15 cellular contexts compared by ENCODE assay signal in genomic region chr17:66747561-66748275, GRCh38.
DNase-seq lines count a peak whose midpoint lies in the region; ATAC-seq and TF ChIP-seq lines count a peak whose summit lies in the region.
"Had no signal": no experiment of that assay in that cellular context is flagged by ENCODE, and none has a peak within 500 bp of the region (broad histone marks: within the 10 kb centered on the region; RNA-seq: fewer than 3 reads in every experiment).

No MANE protein-coding gene starts in this region.

- H3K27me3 ChIP-seq in GM23248 (replicated peaks; ENCODE audit: insufficient read depth) (no peaks in the 10 kb centered on the region), sigmoid colon (no peaks in the 10 kb centered on the region), stomach (no peaks in the 10 kb centered on the region), heart left ventricle (no peaks in the 10 kb centered on the region)
- H3K27me3 ChIP-seq: suprapubic skin had no signal

- 63% methylated on average over 17 of the region's 17 CpGs for WGBS in GM23248 (ENCODE audit: low coverage in 1 of 2, low lambda C conversion rate in 2 of 2, missing lambda C conversion rate in 2 of 2), 2 experiments
- 90 to 93% methylated on average over 17 of the region's 17 CpGs for WGBS in sigmoid colon, 2 donors
- 88 to 91% (median 89%) methylated on average over 17 of the region's 17 CpGs for WGBS in stomach, 5 donors
- 76 to 86% (median 85%) methylated on average over 16 to 17 of the region's 17 CpGs for whole genome bisulfite sequencing in heart left ventricle, 4 donors

- TF ChIP-seq EP300 in sigmoid colon (IDR thresholded peaks at IDR 0.05) (no peak), stomach (IDR thresholded peaks at IDR 0.05) (no peak)

- no peaks in the 10 kb centered on the region for H3K9me3 ChIP-seq in GM23248 (ENCODE audit: low read depth)
- H3K9me3 ChIP-seq in sigmoid colon: no peaks in the 10 kb centered on the region
- H3K9me3 ChIP-seq in stomach: no peaks in the 10 kb centered on the region
- no peaks in the 10 kb centered on the region for H3K9me3 ChIP-seq in heart left ventricle
- H3K9me3 ChIP-seq: left ventricle myocardium inferior, suprapubic skin had no signal

- TF ChIP-seq CTCF in choroid plexus epithelial cell (conservative IDR thresholded peaks at IDR 0.05; ENCODE audit: low read depth, low read length) (no peak), sigmoid colon (IDR thresholded peaks at IDR 0.05) (no peak), stomach (IDR thresholded peaks at IDR 0.05) (no peak), heart left ventricle (IDR thresholded peaks at IDR 0.05) (no peak)

- no peaks in the 10 kb centered on the region for H4K20me1 ChIP-seq in GM23248 (ENCODE audit: insufficient read depth)

- no peaks in the 10 kb centered on the region for H3K79me2 ChIP-seq in GM23248 (ENCODE audit: insufficient read depth)

- intact Hi-C loops in sigmoid colon (cut with DNase I) (no loop called here), stomach (cut with DNase I; ENCODE audit: low total_unique reads) (no loop called here), heart left ventricle (cut with DNase I) (no loop called here)

- DNase-seq in GM23248 (peak; percentile 94), NCI-H82 (lab: John Stamatoyannopoulos, UW) (peak; percentile 64), choroid plexus epithelial cell (ENCODE audit: low read depth) (peak; percentile 77), sigmoid colon (peak; percentile 33), SHP77 treated with DMSO at 0.1 percent for 48 hours (lab: John Stamatoyannopoulos, UW) (no peak), stomach (no peak), heart left ventricle (no peak), SIG-M5 treated with dmso at 0.1 percent for 504 hours (lab: John Stamatoyannopoulos, UW; ENCODE audit: unreplicated experiment) (no peak)
- DNase-seq: activated T-cell treated with anti-CD3 and anti-CD28 coated beads, Interleukin-2, amount 50 U/mL, for 4 hours; Calu3; effector memory CD4-positive, alpha-beta T cell; hippocampal formation; left ventricle myocardium inferior; NCI-H187 treated with DMSO at 0.1 percent for 48 hours had no signal

- in situ Hi-C loops in GM23248 (cut with MboI): no loop called here

- no peak for TF ChIP-seq POLR2A in sigmoid colon (IDR thresholded peaks at IDR 0.05)
- no peak for TF ChIP-seq POLR2A in stomach (IDR thresholded peaks at IDR 0.05)
- TF ChIP-seq POLR2A in heart left ventricle (IDR thresholded peaks at IDR 0.05): no peak

- no peak for ATAC-seq in heart left ventricle
- ATAC-seq: activated T-cell treated with anti-CD3 and anti-CD28 coated beads, Interleukin-2, amount 50 U/mL, for 4 hours had no signal

- H3K4me3 ChIP-seq in GM23248: no peak overlapping the region
- H3K4me3 ChIP-seq in choroid plexus epithelial cell (ENCODE audit: low read depth, low read length): no peak overlapping the region
- H3K4me3 ChIP-seq in sigmoid colon: no peak overlapping the region
- no peak overlapping the region for H3K4me3 ChIP-seq in stomach
- no peak overlapping the region for H3K4me3 ChIP-seq in heart left ventricle
- H3K4me3 ChIP-seq: left ventricle myocardium inferior, suprapubic skin had no signal

- H3F3A ChIP-seq in GM23248 (ENCODE audit: insufficient read depth): peaks cover 6% of the 10 kb centered on the region; the same call in 1 of the 2 replicates

- no peak overlapping the region for H2AFZ ChIP-seq in GM23248

- H3K9me2 ChIP-seq in GM23248 (ENCODE audit: insufficient read depth): no peaks in the 10 kb centered on the region

- H3K4me1 ChIP-seq in GM23248 (ENCODE audit: insufficient read depth) (peaks cover 10% of the 10 kb centered on the region; the same call in 1 of the 2 replicates), sigmoid colon (no peaks in the 10 kb centered on the region), stomach (no peaks in the 10 kb centered on the region), heart left ventricle (no peaks in the 10 kb centered on the region)
- H3K4me1 ChIP-seq: left ventricle myocardium inferior, suprapubic skin had no signal

- H3K36me3 ChIP-seq in GM23248 (ENCODE audit: low read depth) (0 out of 2 replicates have a peak, but pooled peaks cover 5% of the 10 kb centered on the region), sigmoid colon (peaks cover 2 to 68% (median 9%) of the 10 kb centered on the region in 4 donors), stomach (peaks cover 0 to 78% (median 56%) of the 10 kb centered on the region in 4 donors), heart left ventricle (peaks cover 0 to 11% (median 2%) of the 10 kb centered on the region in 9 donors)

- no peak overlapping the region for H3K4me2 ChIP-seq in GM23248 (ENCODE audit: unreplicated experiment)

- no peak overlapping the region for H3K9ac ChIP-seq in GM23248

- H3K27ac ChIP-seq in GM23248: peak overlapping the region; percentile 31
- H3K27ac ChIP-seq in sigmoid colon: no peak overlapping the region
- H3K27ac ChIP-seq in stomach: no peak overlapping the region
- H3K27ac ChIP-seq in heart left ventricle: no peak overlapping the region
- H3K27ac ChIP-seq: left ventricle myocardium inferior, suprapubic skin had no signal

Comparison
In these comparisons a context has a peak if more than half of its experiments do, and no peak if none do; other contexts are left out.
1. DNase-seq: peak in GM23248 (single experiment), NCI-H82 (single experiment), choroid plexus epithelial cell (single experiment) and sigmoid colon (single experiment); none in SHP77 treated with DMSO at 0.1 percent for 48 hours (single experiment), stomach (single experiment), heart left ventricle (0 of 5) and SIG-M5 treated with dmso at 0.1 percent for 504 hours (single experiment).